2 cellular contexts compared by ENCODE assay signal in genomic region chr13:109372666-109373065, GRCh38.
TF ChIP-seq lines count a peak whose summit lies in the region.

No MANE protein-coding gene starts in this region.

TF ChIP-seq in H1, 55 proteins besides CTCF, POLR2A, EP300 and RAD21:
- TF ChIP-seq RBBP5 (IDR thresholded peaks at IDR 0.05; ENCODE audit: borderline replicate concordance, low read depth, low read length), result no peak
- no peak for TF ChIP-seq KDM5A (IDR thresholded peaks at IDR 0.05; ENCODE audit: low read length)
- no peak for TF ChIP-seq SIN3A (conservative IDR thresholded peaks at IDR 0.05 in 1 of 2, IDR thresholded peaks at IDR 0.05 in 1 of 2; ENCODE audit: low read depth in 1 of 2, low read length in 2 of 2)

TF ChIP-seq in SK-N-SH treated with all-trans-retinoic acid at 6 μM for 48 hours, 23 proteins besides CTCF, POLR2A, EP300 and RAD21:
- no peak for TF ChIP-seq PPARA (CRISPR knock-in tag; IDR thresholded peaks at IDR 0.05; ENCODE audit: borderline replicate concordance)
- TF ChIP-seq ZNF8 (CRISPR knock-in tag; IDR thresholded peaks at IDR 0.05), result no peak
- no peak for TF ChIP-seq SNAI2 (CRISPR knock-in tag; IDR thresholded peaks at IDR 0.05)
- TF ChIP-seq RARB (CRISPR knock-in tag; IDR thresholded peaks at IDR 0.05), result no peak
- no peak for TF ChIP-seq BACH2 (CRISPR knock-in tag; IDR thresholded peaks at IDR 0.05; ENCODE audit: borderline replicate concordance)
- TF ChIP-seq CSDC2 (CRISPR knock-in tag; IDR thresholded peaks at IDR 0.05), result no peak
